Comparison of ENCODE assay signal across 8 cellular contexts in the genomic region with DNA sequence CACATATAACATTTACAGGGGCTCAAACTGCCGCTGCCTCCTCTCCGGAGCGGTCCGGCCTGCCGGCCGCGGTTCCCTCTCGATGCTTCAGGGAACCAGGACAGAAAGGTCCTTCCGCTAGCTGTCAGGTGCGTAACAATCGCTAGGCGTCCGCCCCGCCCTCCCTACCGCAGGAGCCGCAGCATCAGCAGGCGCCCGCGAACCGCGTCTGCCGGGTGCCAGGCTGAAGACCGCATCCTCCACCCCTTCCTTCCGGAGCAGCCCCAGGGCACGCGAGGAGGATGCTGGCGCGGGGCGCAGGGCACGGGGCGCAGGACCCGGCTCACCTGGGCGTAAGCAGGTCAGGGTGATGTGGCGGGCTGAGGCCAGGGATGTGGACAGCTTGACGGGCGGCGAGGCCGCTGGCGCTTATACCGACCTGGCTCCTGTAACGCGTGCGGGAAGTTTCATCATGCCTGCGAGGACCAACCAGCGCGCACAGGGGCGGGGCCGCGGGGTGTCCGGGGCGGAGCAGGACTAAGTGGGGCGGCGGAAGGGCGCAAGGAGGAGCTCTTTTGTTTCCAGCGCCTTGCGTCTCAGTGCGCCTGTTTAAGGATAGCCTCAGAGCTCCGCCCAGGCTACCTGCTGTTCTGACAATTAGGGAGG. TPM values are rescaled to one million over a fixed set of nuclear protein-coding genes. Genes with fewer than 3 reads are reported as not detected.
DNase-seq lines count a peak whose midpoint lies in the region; ATAC-seq and TF ChIP-seq lines count a peak whose summit lies in the region.

Gene ASNS (minus strand): TSS at position 384 of the 645 bp plus-strand sequence. CDS start 3,252 bp downstream, outside the sequence.

- H3K4me3 Mint-ChIP-seq in activated B cell treated with CpG ODN at 0.5 μM for 24 hours (peak within 1 kb of the TSS; percentile 89), immature natural killer cell (peak within 1 kb of the TSS; percentile 90 to 93 (median 90))

- peak within 1 kb of the TSS; percentile 90 for H3K27ac Mint-ChIP-seq in activated B cell treated with CpG ODN at 0.5 μM for 24 hours
- peak within 1 kb of the TSS; percentile 86 to 93 (median 91) for H3K27ac Mint-ChIP-seq in immature natural killer cell

- peak; percentile 100 for ATAC-seq in GM18907 (IDR thresholded peaks at IDR 0.05; ENCODE audit: unreplicated experiment)
- ATAC-seq in HG03139 (IDR thresholded peaks at IDR 0.05; ENCODE audit: unreplicated experiment), result peak; percentile 98
- peak; percentile 92 for ATAC-seq in activated B cell treated with CpG ODN at 0.5 μM for 24 hours (ENCODE audit: low read depth)

- TF ChIP-seq CTCF in AG04449 (IDR thresholded peaks at IDR 0.05; ENCODE audit: insufficient read depth, low read length, missing control alignments) (peak; percentile 4), activated B cell treated with CpG ODN at 0.5 μM for 24 hours (IDR thresholded peaks at IDR 0.05) (no peak), cardiac fibroblast (IDR thresholded peaks at IDR 0.05; ENCODE audit: low read depth, low read length) (no peak)

- DNase-seq in AG04449 (ENCODE audit: low read depth, low spot score), result peak; percentile 56
- DNase-seq in NCI-H2227 treated with DMSO at 0.1 percent for 48 hours (lab: John Stamatoyannopoulos, UW), result peak; percentile 97
- peak; percentile 86 for DNase-seq in activated B cell treated with CpG ODN at 0.5 μM for 24 hours
- peak; percentile 91 to 92 for DNase-seq in cardiac fibroblast (ENCODE audit: low read depth in 2 of 2)
- peak; percentile 87 to 90 (median 89) for DNase-seq in immature natural killer cell
- peak; percentile 74 for DNase-seq in smooth muscle cell of the brain vasculature (ENCODE audit: low read depth, low spot score)

- intact Hi-C loops in activated B cell treated with CpG ODN at 0.5 μM for 24 hours (cut with micrococcal nuclease), result loop anchor here (1.0 to 2.0 kb wide), 9 partner anchors 57 to 1545 kb away; partner anchors contain the start of genes BAIAP2L1, BRI3, LMTK2 and SDHAF3

- no peaks in the 10 kb centered on the region for H3K27me3 Mint-ChIP-seq in activated B cell treated with CpG ODN at 0.5 μM for 24 hours
- peaks cover 0 to 12% (median 9%) of the 10 kb centered on the region in 3 donors for H3K27me3 Mint-ChIP-seq in immature natural killer cell (ENCODE audit: low read depth in 3 of 3)

- H3K36me3 Mint-ChIP-seq in activated B cell treated with CpG ODN at 0.5 μM for 24 hours (ENCODE audit: low read depth) (peaks cover 23% of the 10 kb centered on the region), immature natural killer cell (peaks cover 0 to 11% (median 10%) of the 10 kb centered on the region in 3 donors)

- POLR2A ChIA-PET in AG04449 (lab: Yijun Ruan, JAX), result interaction anchor here (0.7 to 1.4 kb wide), 4 partner anchors 12 to 755 kb away, joined by 3 to 8 read pairs (median 3); partner anchors contain the start of gene SDHAF3
- POLR2A ChIA-PET in activated B cell treated with CpG ODN at 0.5 μM for 24 hours (lab: Charles Lee), result interaction anchor here (0.5 to 2.1 kb wide), 8 partner anchors 20 to 1007 kb away, joined by 3 to 52 read pairs (median 3); partner anchors contain the start of genes SDHAF3 and TRRAP

- H3K4me1 Mint-ChIP-seq in activated B cell treated with CpG ODN at 0.5 μM for 24 hours (peaks cover 13% of the 10 kb centered on the region), immature natural killer cell (peaks cover 14 to 22% of the 10 kb centered on the region in 2 donors)

- H3K4me3 ChIP-seq in AG04449 (ENCODE audit: low read depth, low read length) (peak within 1 kb of the TSS; percentile 97), cardiac fibroblast (replicated peaks in 1 of 2; ENCODE audit: low read depth in 2 of 2, low read length in 2 of 2) (peak within 1 kb of the TSS; percentile 72 to 95)

- CTCF ChIA-PET in AG04449 (lab: Yijun Ruan, JAX), result interaction anchor here (1.1 to 1.5 kb wide), 2 partner anchors 8 to 27 kb away, joined by 4 to 5 read pairs; no protein-coding TSS in a partner anchor
- CTCF ChIA-PET in activated B cell treated with CpG ODN at 0.5 μM for 24 hours (lab: Charles Lee), result interaction anchor here (1.0 to 1.2 kb wide), 2 partner anchors 18 to 56 kb away, joined by 3 to 5 read pairs; no protein-coding TSS in a partner anchor

- no peaks in the 10 kb centered on the region for H3K9me3 Mint-ChIP-seq in activated B cell treated with CpG ODN at 0.5 μM for 24 hours
- no peaks in the 10 kb centered on the region for H3K9me3 Mint-ChIP-seq in immature natural killer cell

RNA-seq across cellular contexts. Expression of gene ASNS, which starts in this region (rescaled TPM):
- total RNA-seq in activated B cell treated with CpG ODN at 0.5 μM for 24 hours, result 92.1 and 101 TPM in 2 replicates
- 10 to 100 TPM; 11.8 to 41.7 (median 14.7) TPM for polyA plus RNA-seq in immature natural killer cell

Comparison
In these comparisons a context has a peak if more than half of its experiments do, and no peak if none do; other contexts are left out.
1. Peak in every context shown above with its lines: DNase-seq, ATAC-seq and H3K4me3 ChIP-seq.